ENCODE assay signal across 17 cellular contexts in genomic region chr4:72496119-72496518, GRCh38.
A peak's percentile ranks its signal among the peaks of the same experiment; 100 is the strongest.
DNase-seq lines count a peak whose midpoint lies in the region; ATAC-seq and TF ChIP-seq lines count a peak whose summit lies in the region.
"Had no signal": no experiment of that assay in that cellular context is flagged by ENCODE, and none has a peak within 500 bp of the region (broad histone marks: within the 10 kb centered on the region; RNA-seq: fewer than 3 reads in every experiment).

No MANE protein-coding gene starts in this region.

- DNase-seq in BE2C (no peak), HT-29 (ENCODE audit: low spot score) (peak; percentile 7), foreskin melanocyte (peak; percentile 23), COLO668 (lab: John Stamatoyannopoulos, UW; ENCODE audit: unreplicated experiment) (no peak)
- DNase-seq in activated naive CD8-positive, alpha-beta T cell treated with anti-CD3 and anti-CD28 coated beads for 36 hours, result no peak
- no peak for DNase-seq in activated CD4-positive, alpha-beta T cell treated with anti-CD3 and anti-CD28 coated beads for 4 hours
- DNase-seq: activated CD4-positive, alpha-beta T cell treated with anti-CD3 and anti-CD28 coated beads for 1 hour; activated CD8-positive, alpha-beta memory T cell treated with anti-CD3 and anti-CD28 coated beads, Interleukin-2, amount 50 U/mL, for 48 hours; activated naive CD4-positive, alpha-beta T cell treated with anti-CD3 and anti-CD28 coated beads for 36 hours; C1 segment of cervical spinal cord; glutamatergic neuron; NCI-H2029; NCI-H526; pancreas had no signal

- H3K4me3 ChIP-seq in BE2C (ENCODE audit: low read depth, low read length), result no peak overlapping the region
- H3K4me3 ChIP-seq: pancreas had no signal

- no peaks in the 10 kb centered on the region; the same call in 1 of the 2 replicates for H3K9me3 ChIP-seq in BE2C
- H3K9me3 ChIP-seq: pancreas had no signal

- H3K27me3 ChIP-seq in BE2C, result no peaks in the 10 kb centered on the region
- H3K27me3 ChIP-seq: pancreas had no signal

- TF ChIP-seq CTCF in BE2C (IDR thresholded peaks at IDR 0.05; ENCODE audit: low read depth, low read length) (peak; percentile 41), VCaP (conservative IDR thresholded peaks at IDR 0.05) (peak; percentile 80)

- H3K4me3 Mint-ChIP-seq in activated naive CD8-positive, alpha-beta T cell treated with anti-CD3 and anti-CD28 coated beads for 36 hours, result no peak overlapping the region
- H3K4me3 Mint-ChIP-seq: activated naive CD4-positive, alpha-beta T cell treated with anti-CD3 and anti-CD28 coated beads for 36 hours; stimulated activated naive CD8-positive, alpha-beta T cell treated with anti-CD3 and anti-CD28 coated beads, Interleukin-15, Interleukin-2, amounts not matched to agents 100 ng/mL and 50 ng/mL, for 24 hours had no signal

- no peak for ATAC-seq in GM21825 (IDR thresholded peaks at IDR 0.05; ENCODE audit: unreplicated experiment)
- ATAC-seq: pancreas had no signal

- H3K27ac Mint-ChIP-seq in activated naive CD8-positive, alpha-beta T cell treated with anti-CD3 and anti-CD28 coated beads for 36 hours, result no peak overlapping the region
- H3K27ac Mint-ChIP-seq: activated naive CD4-positive, alpha-beta T cell treated with anti-CD3 and anti-CD28 coated beads for 36 hours; stimulated activated naive CD8-positive, alpha-beta T cell treated with anti-CD3 and anti-CD28 coated beads, Interleukin-15, Interleukin-2, amounts not matched to agents 100 ng/mL and 50 ng/mL, for 24 hours had no signal

- no peaks in the 10 kb centered on the region for H3K4me1 ChIP-seq in BE2C
- H3K4me1 ChIP-seq: pancreas had no signal

- H3K27me3 Mint-ChIP-seq in activated naive CD8-positive, alpha-beta T cell treated with anti-CD3 and anti-CD28 coated beads for 36 hours, result no peaks in the 10 kb centered on the region
- H3K27me3 Mint-ChIP-seq: stimulated activated naive CD8-positive, alpha-beta T cell treated with anti-CD3 and anti-CD28 coated beads, Interleukin-15, Interleukin-2, amounts not matched to agents 100 ng/mL and 50 ng/mL, for 24 hours had no signal

- no peak overlapping the region for H3K27ac ChIP-seq in VCaP
- H3K27ac ChIP-seq: pancreas had no signal

- H3K36me3 Mint-ChIP-seq in activated naive CD8-positive, alpha-beta T cell treated with anti-CD3 and anti-CD28 coated beads for 36 hours, result no peaks in the 10 kb centered on the region

- H3K36me3 ChIP-seq in BE2C, result peaks cover 6% of the 10 kb centered on the region; the same call in 1 of the 2 replicates
- H3K36me3 ChIP-seq: pancreas had no signal

- no peaks in the 10 kb centered on the region for H3K4me1 Mint-ChIP-seq in activated naive CD8-positive, alpha-beta T cell treated with anti-CD3 and anti-CD28 coated beads for 36 hours

- H3K9me3 Mint-ChIP-seq in activated naive CD8-positive, alpha-beta T cell treated with anti-CD3 and anti-CD28 coated beads for 36 hours, result peaks cover 8% of the 10 kb centered on the region

Comparison
In these comparisons a context has a peak if more than half of its experiments do, and no peak if none do; other contexts are left out.
1. DNase-seq: peak in HT-29 (single experiment) and foreskin melanocyte (single experiment); none in BE2C (single experiment), activated naive CD8-positive, alpha-beta T cell treated with anti-CD3 and anti-CD28 coated beads for 36 hours (single experiment), activated CD4-positive, alpha-beta T cell treated with anti-CD3 and anti-CD28 coated beads for 4 hours (0 of 2) and COLO668 (single experiment).